8 cellular contexts compared by ENCODE assay signal in genomic region chr19:39407644-39408391, GRCh38. TPM values are rescaled to one million over a fixed set of nuclear protein-coding genes. Genes with fewer than 3 reads are reported as not detected.
A peak's percentile ranks its signal among the peaks of the same experiment; 100 is the strongest.
DNase-seq lines count a peak whose midpoint lies in the region; ATAC-seq and TF ChIP-seq lines count a peak whose summit lies in the region.

No MANE protein-coding gene starts in this region.

- H3K27me3 ChIP-seq in BJ (ENCODE audit: control insufficient read depth, insufficient read depth, low read length) (no peaks in the 10 kb centered on the region), MG63 (no peaks in the 10 kb centered on the region)

- CTCF ChIA-PET in BJ (lab: Yijun Ruan, JAX): interaction anchor here (0.6 to 3.7 kb wide), 4 partner anchors 10 to 439 kb away, joined by 3 to 48 read pairs (median 3); no protein-coding TSS in a partner anchor

- H3K27me3 Mint-ChIP-seq in progenitor cell of endocrine pancreas: no peaks in the 10 kb centered on the region

- DNase-seq in BJ (ENCODE audit: low read depth) (no peak), MG63 (peak; percentile 30), glomerular visceral epithelial cell (ENCODE audit: extremely low spot score) (peak; percentile 47), progenitor cell of endocrine pancreas (ENCODE audit: low spot score, unreplicated experiment) (no peak), mesenteric fat pad (ENCODE audit: low spot score) (no peak), ACHN (no peak)
- DNase-seq in activated effector memory CD4-positive, alpha-beta T cell treated with anti-CD3 and anti-CD28 coated beads, Interleukin-2, amount 50 U/mL, for 16 hours: peak; percentile 89

- no peak for ATAC-seq in GM18909 (IDR thresholded peaks at IDR 0.05; ENCODE audit: poor library complexity, unreplicated experiment)

- peaks cover 10% of the 10 kb centered on the region for H3K36me3 ChIP-seq in BJ (ENCODE audit: control insufficient read depth, insufficient read depth, low read length)
- H3K36me3 ChIP-seq in MG63: peaks cover 21% of the 10 kb centered on the region

- peaks cover 36% of the 10 kb centered on the region for H3K4me1 Mint-ChIP-seq in progenitor cell of endocrine pancreas (ENCODE audit: low read depth)

- peak overlapping the region; percentile 86 for H3K4me3 ChIP-seq in BJ (ENCODE audit: low read depth, low read length)
- H3K4me3 ChIP-seq in MG63: peak overlapping the region; percentile 88

- H3K9me3 Mint-ChIP-seq in progenitor cell of endocrine pancreas (ENCODE audit: low read depth): no peaks in the 10 kb centered on the region

- H3K4me3 Mint-ChIP-seq in progenitor cell of endocrine pancreas (ENCODE audit: low read depth): peak overlapping the region; percentile 89

- POLR2A ChIA-PET in BJ (lab: Charles Lee): interaction anchor here (0.6 to 1.1 kb wide), 2 partner anchors 10 to 35 kb away, joined by 3 read pairs; no protein-coding TSS in a partner anchor

- in situ Hi-C loops in ACHN (cut with HindIII; ENCODE audit: low pct_ligation_motif_present, low pct_unique_long_range_greater_than_20kb, low sequenced_read_pairs): no loop called here

- no peaks in the 10 kb centered on the region for H3K9me3 ChIP-seq in MG63

- H3K27ac Mint-ChIP-seq in progenitor cell of endocrine pancreas: peak overlapping the region; percentile 96

- peaks cover 4% of the 10 kb centered on the region for H3K36me3 Mint-ChIP-seq in progenitor cell of endocrine pancreas (ENCODE audit: insufficient read depth)

- TF ChIP-seq CTCF in BJ (IDR thresholded peaks at IDR 0.05; ENCODE audit: insufficient read depth, low read depth, low read length) (no peak), progenitor cell of endocrine pancreas (IDR thresholded peaks at IDR 0.05; ENCODE audit: unreplicated experiment) (no peak)

RNA-seq across cellular contexts. Expression of gene ZFP36, which starts 1.2 kb away (rescaled TPM):
- polyA plus RNA-seq in BJ (2011; rRNA removed): 4.8 and 9.5 TPM in 2 replicates
- polyA minus RNA-seq in BJ (2011; rRNA and poly(A)+ RNA removed): 5.1 and 11.0 TPM in 2 replicates
- 0.66 and 1.4 TPM in 2 replicates for total RNA-seq in MG63 (2014; rRNA removed; shearing (Covaris generic); ENCODE audit: low replicate concordance)
- total RNA-seq in progenitor cell of endocrine pancreas: 10.5 and 10.6 TPM in 2 replicates
- total RNA-seq in mesenteric fat pad: 1,383 TPM

RNA-seq across cellular contexts. Expression of gene PLEKHG2, which starts 4.7 kb away (rescaled TPM):
- polyA plus RNA-seq in BJ (2011; rRNA removed): 12.5 and 20.6 TPM in 2 replicates
- 27.0 and 28.9 TPM in 2 replicates for polyA minus RNA-seq in BJ (2011; rRNA and poly(A)+ RNA removed)
- 3.0 and 12.4 TPM in 2 replicates for total RNA-seq in MG63 (2014; rRNA removed; shearing (Covaris generic); ENCODE audit: low replicate concordance)
- 162 and 170 TPM in 2 replicates for total RNA-seq in progenitor cell of endocrine pancreas
- total RNA-seq in mesenteric fat pad: 56.4 TPM

RNA-seq across cellular contexts. Expression of gene MED29, which starts 16.6 kb away (rescaled TPM):
- 28.5 and 36.6 TPM in 2 replicates for polyA plus RNA-seq in BJ (2011; rRNA removed)
- 19.2 and 30.1 TPM in 2 replicates for polyA minus RNA-seq in BJ (2011; rRNA and poly(A)+ RNA removed)
- 18.1 and 26.5 TPM in 2 replicates for total RNA-seq in MG63 (2014; rRNA removed; shearing (Covaris generic); ENCODE audit: low replicate concordance)
- total RNA-seq in progenitor cell of endocrine pancreas: 36.3 and 39.0 TPM in 2 replicates
- total RNA-seq in mesenteric fat pad: 34.1 TPM

RNA-seq across cellular contexts. Expression of gene PAF1, which starts 16.9 kb away (rescaled TPM):
- 50.2 and 51.8 TPM in 2 replicates for polyA plus RNA-seq in BJ (2011; rRNA removed)
- polyA minus RNA-seq in BJ (2011; rRNA and poly(A)+ RNA removed): 30.1 and 41.0 TPM in 2 replicates
- 62.0 and 62.4 TPM in 2 replicates for total RNA-seq in MG63 (2014; rRNA removed; shearing (Covaris generic); ENCODE audit: low replicate concordance)
- total RNA-seq in progenitor cell of endocrine pancreas: 49.4 and 49.5 TPM in 2 replicates
- 29.7 TPM for total RNA-seq in mesenteric fat pad

RNA-seq across cellular contexts. Expression of gene RPS16, which starts 27.9 kb away (rescaled TPM):
- 2,401 and 2,896 TPM in 2 replicates for polyA plus RNA-seq in BJ (2011; rRNA removed)
- 1,392 and 2,311 TPM in 2 replicates for polyA minus RNA-seq in BJ (2011; rRNA and poly(A)+ RNA removed)
- 95.9 and 97.8 TPM in 2 replicates for total RNA-seq in MG63 (2014; rRNA removed; shearing (Covaris generic); ENCODE audit: low replicate concordance)
- total RNA-seq in progenitor cell of endocrine pancreas: 1,449 and 1,510 TPM in 2 replicates
- total RNA-seq in mesenteric fat pad: 1,454 TPM

Comparison
In these comparisons a context has a peak if more than half of its experiments do, and no peak if none do; other contexts are left out.
1. DNase-seq: peak in MG63 (single experiment), activated effector memory CD4-positive, alpha-beta T cell treated with anti-CD3 and anti-CD28 coated beads, Interleukin-2, amount 50 U/mL, for 16 hours (single experiment) and glomerular visceral epithelial cell (single experiment); none in BJ (single experiment), progenitor cell of endocrine pancreas (single experiment), mesenteric fat pad (single experiment) and ACHN (single experiment).
2. RNA of gene ZFP36, which starts 1.2 kb away (total RNA-seq): 1,383 TPM in mesenteric fat pad (single experiment); 10.5 to 10.6 TPM in progenitor cell of endocrine pancreas and 0.66 to 1.4 TPM in MG63; every median in the first group is over 100 times any median in the second.